30 cellular contexts compared by ENCODE assay signal in the genomic region with DNA sequence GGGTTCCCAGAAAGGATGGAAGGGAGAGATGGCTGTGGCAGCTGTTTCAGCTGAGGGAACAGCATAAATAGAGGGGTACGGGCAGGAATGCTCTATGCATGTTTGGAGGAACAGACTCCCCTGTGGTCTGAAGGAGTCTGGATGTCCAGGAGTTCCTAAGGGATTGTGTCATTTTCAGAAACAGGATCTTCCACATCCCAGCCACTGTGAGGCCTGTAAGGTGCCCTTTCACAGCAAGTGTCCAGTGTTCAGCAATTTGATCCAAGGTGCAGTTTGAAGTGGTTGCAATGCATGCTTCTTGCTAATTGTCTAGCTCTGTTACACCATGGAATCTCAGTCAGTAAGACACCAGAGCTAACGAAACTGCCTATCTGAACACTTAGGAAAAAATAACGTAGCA.
"Had no signal": no experiment of that assay in that cellular context is flagged by ENCODE, and none has a peak within 500 bp of the region (broad histone marks: within the 10 kb centered on the region; RNA-seq: fewer than 3 reads in every experiment).

No MANE protein-coding gene starts in this region.

- ATAC-seq: activated CD8-positive, alpha-beta T cell treated with anti-CD3 and anti-CD28 coated beads for 36 hours; activated naive CD4-positive, alpha-beta T cell treated with anti-CD3 and anti-CD28 coated beads, Interleukin-2, amount 50 U/mL, for 72 hours; activated T-cell treated with anti-CD3 and anti-CD28 coated beads, Interleukin-2, amount 50 U/mL, for 4 hours; activated T-cell treated with anti-CD3 and anti-CD28 coated beads, Interleukin-2, amount 50 U/mL, for 72 hours; activated T-helper 17 cell treated with anti-CD3 and anti-CD28 coated beads, Interleukin-2, amount 50 U/mL, for 72 hours; body of pancreas had no signal

- DNase-seq: activated B cell treated with CpG ODN at 0.5 μM for 24 hours; activated CD4-positive, alpha-beta memory T cell treated with anti-CD3 and anti-CD28 coated beads for 36 hours; activated CD4-positive, alpha-beta T cell treated with anti-CD3 and anti-CD28 coated beads for 4 hours; activated CD4-positive, alpha-beta T cell treated with anti-CD3 and anti-CD28 coated beads, Interleukin-2, amount 10 ng/mL, durations not matched to agents 24 days and 14 days; activated CD4-positive, alpha-beta T cell treated with anti-CD3 and anti-CD28 coated beads, Interleukin-2, amount 50 U/mL, for 1 hour; activated CD4-positive, alpha-beta T cell treated with anti-CD3 and anti-CD28 coated beads, Interleukin-2, amount 50 U/mL, for 4 hours; activated CD4-positive, CD25-positive, alpha-beta regulatory T cell treated with anti-CD3 and anti-CD28 coated beads, Interleukin-2, amount 50 U/mL, for 72 hours; activated CD8-positive, alpha-beta memory T cell treated with anti-CD3 and anti-CD28 coated beads, Interleukin-2, amount 50 U/mL, for 4 hours; activated CD8-positive, alpha-beta T cell treated with anti-CD3 and anti-CD28 coated beads for 36 hours; activated effector memory CD4-positive, alpha-beta T cell treated with anti-CD3 and anti-CD28 coated beads, Interleukin-2, amount 50 U/mL, for 16 hours; activated gamma-delta T cell treated with Interleukin-2 at 50 U/mL for 16 hours; activated naive CD4-positive, alpha-beta T cell; activated naive CD4-positive, alpha-beta T cell treated with anti-CD3 and anti-CD28 coated beads for 36 hours; activated naive CD4-positive, alpha-beta T cell treated with anti-CD3 and anti-CD28 coated beads, Interleukin-2, amount 50 U/mL, for 16 hours; activated naive CD8-positive, alpha-beta T cell treated with anti-CD3 and anti-CD28 coated beads for 36 hours; activated T-cell treated with anti-CD3 and anti-CD28 coated beads for 4 hours; activated T-cell treated with anti-CD3 and anti-CD28 coated beads, Interleukin-2, amount 50 U/mL, for 1 hour; activated T-cell treated with anti-CD3 and anti-CD28 coated beads, Interleukin-2, amount 50 U/mL, for 4 hours; activated T-cell treated with anti-CD3 and anti-CD28 coated beads, Interleukin-2, amount 50 U/mL, for 72 hours; adrenal gland; amniotic stem cell; aorta; body of pancreas; brain microvascular endothelial cell; central memory CD4-positive, alpha-beta T cell; T-helper 1 cell; T-helper 2 cell; T-helper 9 cell had no signal
